Comparison of ENCODE assay signal across 11 cellular contexts in the genomic region with DNA sequence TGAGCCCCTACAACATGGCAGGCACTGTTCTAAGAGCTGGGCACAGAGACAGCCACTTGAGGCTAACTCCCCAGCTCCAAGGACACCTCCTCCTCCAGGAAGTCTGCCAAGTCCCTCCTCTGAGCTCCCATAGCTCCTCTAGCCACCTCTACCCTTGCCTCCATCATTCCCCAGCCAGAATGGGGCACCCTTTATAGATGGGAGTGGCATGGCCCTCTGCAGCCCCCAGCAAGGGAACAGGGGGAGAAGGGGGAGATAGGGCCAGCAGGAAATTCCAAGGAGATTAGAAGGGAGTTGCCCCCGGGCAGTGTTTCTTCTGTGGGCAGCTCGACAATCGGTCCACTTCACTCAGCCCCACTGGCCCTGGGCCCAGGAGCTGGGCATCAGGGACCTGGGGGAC. TPM values are rescaled to one million over a fixed set of nuclear protein-coding genes. Genes with fewer than 3 reads are reported as not detected.
DNase-seq lines count a peak whose midpoint lies in the region; ATAC-seq, FAIRE-seq and TF ChIP-seq lines count a peak whose summit lies in the region.
"Had no signal": no experiment of that assay in that cellular context is flagged by ENCODE, and none has a peak within 500 bp of the region (broad histone marks: within the 10 kb centered on the region; RNA-seq: fewer than 3 reads in every experiment).

No MANE protein-coding gene starts in this region.

- TF ChIP-seq CTCF in HepG2 (CRISPR knock-in tag; IDR thresholded peaks at IDR 0.05) (no peak), right lobe of liver (IDR thresholded peaks at IDR 0.05) (no peak), dorsolateral prefrontal cortex (IDR thresholded peaks at IDR 0.05 in 54 of 56, conservative IDR thresholded peaks at IDR 0.05 in 2 of 56; ENCODE audit: low read depth in 1 of 56, partially characterized antibody in 56 of 56) (no peak), nephron progenitor cell (IDR thresholded peaks at IDR 0.05) (no peak)
- TF ChIP-seq CTCF in CD8-positive, alpha-beta T cell (IDR thresholded peaks at IDR 0.05), result no peak

- no peak for TF ChIP-seq RAD21 in HepG2 (CRISPR knock-in tag; IDR thresholded peaks at IDR 0.05)

- H3K27me3 ChIP-seq in HepG2 (ENCODE audit: control insufficient read depth in 1 of 2, insufficient read depth in 2 of 2, low read length in 2 of 2) (no peaks in the 10 kb centered on the region), right lobe of liver (no peaks in the 10 kb centered on the region), dorsolateral prefrontal cortex (no peaks in the 10 kb centered on the region)
- H3K27me3 ChIP-seq in CD8-positive, alpha-beta T cell (ENCODE audit: insufficient read depth, low read length), result no peaks in the 10 kb centered on the region

- H3K36me3 ChIP-seq in HepG2 (replicated peaks in 1 of 2; ENCODE audit: control insufficient read depth in 1 of 2, insufficient read depth in 2 of 2, low read length in 2 of 2), result peaks cover 0 to 3% of the 10 kb centered on the region in 2 experiments; a peak in 3 of 5 replicates
- no peaks in the 10 kb centered on the region for H3K36me3 ChIP-seq in right lobe of liver
- no peaks in the 10 kb centered on the region for H3K36me3 ChIP-seq in CD8-positive, alpha-beta T cell (ENCODE audit: insufficient read depth, low read length)

- H3K4me3 ChIP-seq in HepG2 (replicated peaks in 1 of 3; ENCODE audit: insufficient read depth in 1 of 3, low read depth in 2 of 3, low read length in 3 of 3) (no peak overlapping the region), right lobe of liver (no peak overlapping the region), dorsolateral prefrontal cortex (peak overlapping the region in 2 of 59 donors; percentile 0 to 7)
- no peak overlapping the region for H3K4me3 ChIP-seq in CD8-positive, alpha-beta T cell (ENCODE audit: low read depth, low read length)

- H3K36me3 Mint-ChIP-seq in nephron progenitor cell (ENCODE audit: low read depth), result peaks cover 33% of the 10 kb centered on the region
- no peaks in the 10 kb centered on the region for H3K36me3 Mint-ChIP-seq in CD8-positive, alpha-beta T cell

- H4K20me1 ChIP-seq in HepG2 (ENCODE audit: insufficient read depth, low read length), result no peaks in the 10 kb centered on the region; the same call in 1 of the 2 replicates

- POLR2A ChIA-PET in HepG2 (lab: Yijun Ruan, JAX), result interaction anchor here (1.0 to 2.0 kb wide), 4 partner anchors 10 to 48 kb away, joined by 3 to 7 read pairs (median 4); no protein-coding TSS in a partner anchor
- POLR2A ChIA-PET in CD8-positive, alpha-beta T cell (lab: Charles Lee), result interaction anchor here (0.7 to 1.4 kb wide), 2 partner anchors 9 to 21 kb away, joined by 3 to 5 read pairs; no protein-coding TSS in a partner anchor

- intact Hi-C loops in HepG2 (cut with micrococcal nuclease; ENCODE audit: unreplicated experiment), result no loop called here
- intact Hi-C loops in right lobe of liver (cut with DNase I), result no loop called here
- intact Hi-C loops in dorsolateral prefrontal cortex (cut with DNase I), result no loop called here
- intact Hi-C loops in CD8-positive, alpha-beta T cell (cut with DNase I, micrococcal nuclease), result no loop called here

- peaks cover 15% of the 10 kb centered on the region for H3K79me2 ChIP-seq in HepG2 (ENCODE audit: insufficient read depth, low read length)

- peaks cover 23% of the 10 kb centered on the region for H3K4me1 ChIP-seq in HepG2 (ENCODE audit: insufficient read depth, low read length)
- H3K4me1 ChIP-seq in right lobe of liver, result no peaks in the 10 kb centered on the region
- peaks cover 14% of the 10 kb centered on the region for H3K4me1 ChIP-seq in CD8-positive, alpha-beta T cell (ENCODE audit: insufficient read depth, low read length)

- peaks cover 41% of the 10 kb centered on the region for H3K4me1 Mint-ChIP-seq in nephron progenitor cell
- peaks cover 15% of the 10 kb centered on the region for H3K4me1 Mint-ChIP-seq in CD8-positive, alpha-beta T cell (ENCODE audit: low read depth)

- FAIRE-seq in HepG2 (lab: Jason Lieb, UNC), result no peak

- no TSS peak for BruUV-seq in HepG2 (replicated peaks; lab: Mats Ljungman, UMichigan)

- no peak for TF ChIP-seq EP300 in HepG2 (IDR thresholded peaks at IDR 0.05; ENCODE audit: low read depth in 2 of 2, low read length in 2 of 2)
- no peak for TF ChIP-seq EP300 in HepG2 (CRISPR knock-in tag; IDR thresholded peaks at IDR 0.05; ENCODE audit: borderline replicate concordance)

- peaks cover 6% of the 10 kb centered on the region for H3K27me3 Mint-ChIP-seq in nephron progenitor cell (ENCODE audit: low read depth, poor library complexity)
- no peaks in the 10 kb centered on the region for H3K27me3 Mint-ChIP-seq in CD8-positive, alpha-beta T cell (ENCODE audit: low read depth)

- H3K4me2 ChIP-seq in HepG2 (ENCODE audit: low read depth, low read length), result no peak overlapping the region

- H3K27ac ChIP-seq in HepG2 (ENCODE audit: extremely low read length, insufficient read depth, low read length) (no peak overlapping the region), right lobe of liver (peak overlapping the region in 1 of 3 donors; percentile 34), dorsolateral prefrontal cortex (peak overlapping the region in 58 of 59 donors; percentile 13 to 98 (median 91))
- no peak overlapping the region for H3K27ac ChIP-seq in CD8-positive, alpha-beta T cell (ENCODE audit: low read depth, low read length)

- H2AFZ ChIP-seq in HepG2 (ENCODE audit: low read length), result no peak overlapping the region

- no peaks in the 10 kb centered on the region for H3K9me3 ChIP-seq in HepG2 (ENCODE audit: low read length)
- H3K9me3 ChIP-seq in right lobe of liver, result no peaks in the 10 kb centered on the region
- H3K9me3 ChIP-seq in CD8-positive, alpha-beta T cell (ENCODE audit: low read length), result no peaks in the 10 kb centered on the region

- H3K27ac Mint-ChIP-seq in nephron progenitor cell, result peak overlapping the region; percentile 68
- no peak overlapping the region for H3K27ac Mint-ChIP-seq in CD8-positive, alpha-beta T cell

- TF ChIP-seq POLR2A in HepG2 (IDR thresholded peaks at IDR 0.05; ENCODE audit: insufficient read depth in 1 of 2, low read depth in 2 of 2, low read length in 2 of 2), result no peak
- TF ChIP-seq POLR2A in right lobe of liver (IDR thresholded peaks at IDR 0.05), result no peak

- H3K4me3 Mint-ChIP-seq in nephron progenitor cell, result no peak overlapping the region
- no peak overlapping the region for H3K4me3 Mint-ChIP-seq in CD8-positive, alpha-beta T cell

- in situ Hi-C loops in HepG2 (cut with HindIII; ENCODE audit: extremely low pct_ligation_motif_present, low pct_unique_long_range_greater_than_20kb), result no loop called here

- 100% methylated on average over 3 of the region's 3 CpGs for WGBS in HepG2 (ENCODE audit: low lambda C conversion rate)
- WGBS in right lobe of liver (ENCODE audit: insufficient coverage, low coverage, low lambda C conversion rate, missing lambda C conversion rate), result 55% methylated on average over 2 of the region's 3 CpGs

- peaks cover 8% of the 10 kb centered on the region for H3K9me3 Mint-ChIP-seq in nephron progenitor cell
- no peaks in the 10 kb centered on the region for H3K9me3 Mint-ChIP-seq in CD8-positive, alpha-beta T cell

- no peak overlapping the region for H3K9ac ChIP-seq in HepG2 (ENCODE audit: insufficient read depth, low read depth, low read length)

- CTCF ChIA-PET in HepG2 (lab: Yijun Ruan, JAX; ENCODE audit: low intra/inter-chr PET ratio, low total read pairs), result no interaction called here
- CTCF ChIA-PET in CD8-positive, alpha-beta T cell (lab: Charles Lee), result interaction anchor here (0.6 to 2.8 kb wide), 4 partner anchors 10 to 49 kb away, joined by 3 to 8 read pairs (median 4); no protein-coding TSS in a partner anchor

- ATAC-seq in HepG2 (no peak), right lobe of liver (no peak)
- no peak for ATAC-seq in CD8-positive, alpha-beta T cell

- DNase-seq in HepG2 (ENCODE audit: low spot score), result no peak
- DNase-seq in right lobe of liver, result no peak
- DNase-seq in dorsolateral prefrontal cortex, result no peak
- DNase-seq in nephron progenitor cell, result no peak
- DNase-seq in hippocampal formation (lab: John Stamatoyannopoulos, UW), result no peak
- DNase-seq in SHP77 (lab: John Stamatoyannopoulos, UW), result no peak
- DNase-seq in CD8-positive, alpha-beta T cell, result no peak
- no peak for DNase-seq in DMS53 treated with DMSO at 0.1 percent for 48 hours (lab: John Stamatoyannopoulos, UW; ENCODE audit: unreplicated experiment)
- DNase-seq: activated gamma-delta T cell; NCI-H187; stimulated activated CD8-positive, alpha-beta memory T cell treated with anti-CD3 and anti-CD28 coated beads, Interleukin-4, amount 100 ng/mL, for 48 hours had no signal

TF ChIP-seq in HepG2, 621 proteins besides CTCF, POLR2A, EP300 and RAD21 (continues in another document):
- no peak for TF ChIP-seq ZNF775 (CRISPR knock-in tag; IDR thresholded peaks at IDR 0.05; ENCODE audit: borderline replicate concordance)

RNA-seq across cellular contexts. Expression of a gene that starts 19.7 kb away (rescaled TPM):
- total RNA-seq in HepG2 (2016; rRNA removed; fragmentation: Illumina TruSeq; extraction: Trizol), result 1.2 and 1.6 TPM in 2 replicates
- total RNA-seq in HepG2 (2016; cell fraction: cytosol; rRNA removed; fragmentation: Illumina TruSeq; extraction: Trizol; ENCODE audit: low read depth), result 0.62 and 0.81 TPM in 2 replicates
- 1.4 and 1.9 TPM in 2 replicates for total RNA-seq in HepG2 (2016; cell fraction: insoluble cytoplasmic fraction; rRNA removed; fragmentation: Illumina TruSeq; extraction: Trizol)
- 0.99 and 1.00 TPM in 2 replicates for total RNA-seq in HepG2 (2016; cell fraction: membrane; rRNA removed; fragmentation: Illumina TruSeq; extraction: Trizol)
- total RNA-seq in HepG2 (2016; cell fraction: nucleus; rRNA removed; fragmentation: Illumina TruSeq; extraction: Trizol), result 0.91 and 1.4 TPM in 2 replicates
- 0.69 and 1.5 TPM in 2 replicates for polyA plus RNA-seq in HepG2 (2011; rRNA removed)
- 0.95 and 1.1 TPM in 2 replicates for polyA plus RNA-seq in HepG2 (2011; cell fraction: cytosol; rRNA removed)
- polyA plus RNA-seq in HepG2 (2011; cell fraction: nucleus; rRNA removed), result 0.54 and 1.2 TPM in 2 replicates
- polyA plus RNA-seq in HepG2 (2012), result 0.45 and 1.3 TPM in 2 replicates
- 0.27 and 0.36 TPM in 2 replicates for polyA plus RNA-seq in HepG2 (2016; cell fraction: cytosol; fragmentation: Illumina TruSeq; extraction: Trizol; ENCODE audit: low read depth)
- polyA plus RNA-seq in HepG2 (2016; cell fraction: insoluble cytoplasmic fraction; fragmentation: Illumina TruSeq; extraction: Trizol; ENCODE audit: low read depth), result 1.3 and 1.7 TPM in 2 replicates
- polyA plus RNA-seq in HepG2 (2016; cell fraction: membrane; fragmentation: Illumina TruSeq; extraction: Trizol; ENCODE audit: low read depth), result 0.85 and 0.96 TPM in 2 replicates
- 0.45 and 0.70 TPM in 2 replicates for polyA plus RNA-seq in HepG2 (2016; cell fraction: nucleus; fragmentation: Illumina TruSeq; extraction: Trizol; ENCODE audit: insufficient read depth, low read depth)
- polyA minus RNA-seq in HepG2 (2011; rRNA and poly(A)+ RNA removed; ENCODE audit: low replicate concordance), result 1.4 TPM in 1 of 2 replicates, not detected in the other
- 1.2 TPM in 1 of 2 replicates, not detected in the other for polyA minus RNA-seq in HepG2 (2011; cell fraction: cytosol; rRNA and poly(A)+ RNA removed)
- 2.2 TPM in 2 replicates for polyA minus RNA-seq in HepG2 (2011; cell fraction: nucleus; rRNA and poly(A)+ RNA removed)
- total RNA-seq in right lobe of liver, result under 1 TPM in 1 of 6 experiments, not detected in 5; 0.43 TPM
- under 1 TPM in 4 of 120 experiments, not detected in 116; 0.32 to 0.57 (median 0.38) TPM for total RNA-seq in dorsolateral prefrontal cortex
- total RNA-seq in CD8-positive, alpha-beta T cell, result not detected

Comparison
In these comparisons a context has a peak if more than half of its experiments do, and no peak if none do; other contexts are left out.
1. H3K27ac ChIP-seq: peak in dorsolateral prefrontal cortex (58 of 59); none in HepG2 (single experiment) and CD8-positive, alpha-beta T cell (single experiment).